In genomic region chr17:72556944-72557826, GRCh38 we compare ENCODE assay signal across 8 cellular contexts.
A peak's percentile ranks its signal among the peaks of the same experiment; 100 is the strongest.
DNase-seq lines count a peak whose midpoint lies in the region; ATAC-seq, FAIRE-seq and TF ChIP-seq lines count a peak whose summit lies in the region.

No MANE protein-coding gene starts in this region.

- H3K4me2 ChIP-seq in IMR-90 (ENCODE audit: low read depth, low read length) (no peak overlapping the region), OCI-LY3 (ENCODE audit: low read length) (no peak overlapping the region), neural cell (ENCODE audit: low read length) (no peak overlapping the region)

- dilution Hi-C loops in IMR-90 (cut with HindIII; ENCODE audit: low sequenced_read_pairs, unreplicated experiment): no loop called here

- H2AK9ac ChIP-seq in IMR-90 (replicated peaks; ENCODE audit: low read depth, low read length, poor library complexity): no peak overlapping the region

- H3K9me3 ChIP-seq in IMR-90 (ENCODE audit: control insufficient read depth, insufficient read depth, low read length) (no peaks in the 10 kb centered on the region), OCI-LY3 (ENCODE audit: insufficient read depth, low read length) (no peaks in the 10 kb centered on the region), neural cell (ENCODE audit: low read length) (no peaks in the 10 kb centered on the region), tibial nerve (no peaks in the 10 kb centered on the region)

- CTCF ChIA-PET in IMR-90 (lab: Yijun Ruan, JAX): interaction anchor here (0.5 to 1.9 kb wide), 23 partner anchors 10 to 671 kb away, joined by 3 to 24 read pairs (median 4); no protein-coding TSS in a partner anchor

- H3K4me1 ChIP-seq in IMR-90 (ENCODE audit: control insufficient read depth, insufficient read depth, low read length) (peaks cover 1% of the 10 kb centered on the region; the same call in 1 of the 2 replicates), OCI-LY3 (ENCODE audit: low read length) (no peaks in the 10 kb centered on the region), tibial nerve (peaks cover 0 to 12% (median 0%) of the 10 kb centered on the region in 4 donors)

- H3K4me3 ChIP-seq in IMR-90 (ENCODE audit: insufficient read depth, low read depth, low read length) (no peak overlapping the region), OCI-LY3 (ENCODE audit: low read length) (no peak overlapping the region), neural cell (ENCODE audit: low read length) (no peak overlapping the region), tibial nerve (no peak overlapping the region)

- H3K27ac ChIP-seq in IMR-90 (ENCODE audit: insufficient read depth, low read length) (no peak overlapping the region), OCI-LY3 (ENCODE audit: low read length) (no peak overlapping the region), neural cell (ENCODE audit: low read length) (no peak overlapping the region), tibial nerve (no peak overlapping the region)

- H3K14ac ChIP-seq in IMR-90 (replicated peaks; ENCODE audit: low read depth, low read length): no peak overlapping the region

- DNase-seq in AG09319 (ENCODE audit: extremely low read depth, low read depth): no peak
- peak; percentile 75 for DNase-seq in GM19239 (ENCODE audit: insufficient read length, low spot score)
- peak; percentile 57 for DNase-seq in IMR-90
- DNase-seq in activated T-cell treated with anti-CD3 and anti-CD28 coated beads for 24 hours (ENCODE audit: low read depth): peak; percentile 43
- DNase-seq in tibial nerve (ENCODE audit: low spot score in 2 of 2): peak; percentile 45 to 69

- H2BK15ac ChIP-seq in IMR-90 (ENCODE audit: low read depth, low read length): no peak overlapping the region

- no TSS peak for BruUV-seq in IMR-90 (replicated peaks; lab: Mats Ljungman, UMichigan)

- no peak overlapping the region for H3K4ac ChIP-seq in IMR-90 (ENCODE audit: low read depth, low read length)

- no peak overlapping the region for H4K91ac ChIP-seq in IMR-90 (ENCODE audit: insufficient read depth, low read depth, low read length)

- TF ChIP-seq RAD21 in IMR-90 (IDR thresholded peaks at IDR 0.05; ENCODE audit: low read length) (peak; percentile 90), neural cell (conservative IDR thresholded peaks at IDR 0.05) (peak; percentile 84)

- POLR2A ChIA-PET in IMR-90 (lab: Charles Lee; ENCODE audit: unreplicated experiment): no interaction called here

- intact Hi-C loops in IMR-90 (cut with micrococcal nuclease): loop anchor here (1.0 to 5.0 kb wide), 2 partner anchors 632 to 1920 kb away; no protein-coding TSS in a partner anchor

- FAIRE-seq in GM19239 (lab: Jason Lieb, UNC): peak; percentile 75

- H3K9me1 ChIP-seq in IMR-90 (ENCODE audit: insufficient read depth, low read length): peaks cover 11% of the 10 kb centered on the region

- no peak overlapping the region for H2BK20ac ChIP-seq in IMR-90 (ENCODE audit: low read depth, low read length)

- no peak for TF ChIP-seq EP300 in neural cell (conservative IDR thresholded peaks at IDR 0.05; ENCODE audit: poor library complexity, severe bottlenecking)
- no peak for TF ChIP-seq EP300 in tibial nerve (IDR thresholded peaks at IDR 0.05)

- in situ Hi-C loops in IMR-90 (cut with MboI; ENCODE audit: low sequenced_read_pairs): loop anchor here (25.0 kb wide), 1 partner anchor 430 kb away; no protein-coding TSS in a partner anchor

- H3K9me2 ChIP-seq in neural cell (ENCODE audit: insufficient read depth, low read length): no peaks in the 10 kb centered on the region

- H3K79me2 ChIP-seq in OCI-LY3 (ENCODE audit: low read length) (no peaks in the 10 kb centered on the region), neural cell (replicated peaks; ENCODE audit: insufficient read depth, low read length) (no peaks in the 10 kb centered on the region)

- H3K36me3 ChIP-seq in IMR-90 (ENCODE audit: control insufficient read depth, insufficient read depth, low read length) (no peaks in the 10 kb centered on the region), OCI-LY3 (replicated peaks; ENCODE audit: low read depth, low read length) (no peaks in the 10 kb centered on the region), neural cell (ENCODE audit: insufficient read depth, low read length) (no peaks in the 10 kb centered on the region), tibial nerve (no peaks in the 10 kb centered on the region)

- 50% methylated on average over 12 of the region's 24 CpGs; no CpG with 5 or more reads in 1 of the 2 experiments for WGBS in IMR-90 (ENCODE audit: extremely low coverage in 2 of 2, insufficient read length in 1 of 2), 2 experiments
- 31 to 32% methylated on average over 24 of the region's 24 CpGs for WGBS in tibial nerve, 2 donors

- H3K18ac ChIP-seq in IMR-90 (ENCODE audit: low read depth, low read length): no peak overlapping the region

- H2BK120ac ChIP-seq in IMR-90 (ENCODE audit: low read depth, low read length): no peak overlapping the region

- no peak overlapping the region for H4K8ac ChIP-seq in IMR-90 (ENCODE audit: low read depth in 2 of 2, low read length in 2 of 2)

- no peak overlapping the region for H3K56ac ChIP-seq in IMR-90 (ENCODE audit: extremely low read depth, insufficient read depth, low read length)

- peak; percentile 80 for ATAC-seq in IMR-90 (ENCODE audit: low read depth)
- peak; percentile 62 for ATAC-seq in esophagus mucosa

- H2AFZ ChIP-seq in IMR-90 (replicated peaks; ENCODE audit: low read length, poor library complexity) (peak overlapping the region; percentile 69), OCI-LY3 (ENCODE audit: low read depth, low read length) (0 out of 2 replicates have a peak overlapping the region, but pooled peaks have one; percentile 83), neural cell (ENCODE audit: low read depth, low read length) (no peak overlapping the region)

- no peaks in the 10 kb centered on the region for H3F3A ChIP-seq in neural cell (ENCODE audit: insufficient read depth, low read length, poor library complexity, severe bottlenecking)

- TF ChIP-seq CTCF in AG09319 (IDR thresholded peaks at IDR 0.05; ENCODE audit: low read depth, low read length) (peak; percentile 82), IMR-90 (conservative IDR thresholded peaks at IDR 0.05; ENCODE audit: low read depth, low read length) (peak; percentile 83), OCI-LY3 (IDR thresholded peaks at IDR 0.05; ENCODE audit: low read depth, low read length) (peak; percentile 82), neural cell (IDR thresholded peaks at IDR 0.05; ENCODE audit: poor library complexity, severe bottlenecking) (peak; percentile 86), tibial nerve (IDR thresholded peaks at IDR 0.05) (peak; percentile 74 to 88 (median 77))

- no peak overlapping the region for H3K23ac ChIP-seq in IMR-90 (ENCODE audit: low read depth, low read length)

- H3K9ac ChIP-seq in IMR-90 (ENCODE audit: low read depth, low read length) (no peak overlapping the region), OCI-LY3 (ENCODE audit: low read length) (no peak overlapping the region), neural cell (ENCODE audit: low read length) (no peak overlapping the region)

- peaks cover 41% of the 10 kb centered on the region for H4K20me1 ChIP-seq in IMR-90 (ENCODE audit: insufficient read depth, low read length)
- H4K20me1 ChIP-seq in OCI-LY3 (ENCODE audit: insufficient read depth, low read length): no peaks in the 10 kb centered on the region
- H4K20me1 ChIP-seq in neural cell (ENCODE audit: insufficient read depth): no peaks in the 10 kb centered on the region

- H3K79me1 ChIP-seq in IMR-90 (ENCODE audit: low read depth in 1 of 2, low read length in 2 of 2): peaks cover 35 to 65% of the 10 kb centered on the region in 2 experiments

- TF ChIP-seq POLR2A in IMR-90 (IDR thresholded peaks at IDR 0.05; ENCODE audit: low read depth, low read length) (no peak), tibial nerve (IDR thresholded peaks at IDR 0.05) (no peak)

- H3K27me3 ChIP-seq in IMR-90 (ENCODE audit: control insufficient read depth, insufficient read depth, low read length) (no peaks in the 10 kb centered on the region), OCI-LY3 (ENCODE audit: low read depth, low read length) (peaks cover 3% of the 10 kb centered on the region; the same call in 1 of the 2 replicates), neural cell (ENCODE audit: insufficient read depth, low read depth, low read length) (no peaks in the 10 kb centered on the region), tibial nerve (no peaks in the 10 kb centered on the region)

- no peak overlapping the region for H4K5ac ChIP-seq in IMR-90 (ENCODE audit: low read depth, low read length)

- H2BK5ac ChIP-seq in IMR-90 (ENCODE audit: low read depth, low read length, poor library complexity, severe bottlenecking): peak overlapping the region; percentile 26

- peak overlapping the region; percentile 59; the same call in 1 of the 2 replicates for H2AK5ac ChIP-seq in IMR-90 (ENCODE audit: low read depth, low read length)

TF ChIP-seq in IMR-90, 13 proteins besides CTCF, POLR2A, EP300 and RAD21:
- TF ChIP-seq ELK1 (IDR thresholded peaks at IDR 0.05; ENCODE audit: borderline replicate concordance, low read depth, low read length) (no peak), SMC3 (IDR thresholded peaks at IDR 0.05; ENCODE audit: low read depth, low read length) (peak; percentile 58)

TF ChIP-seq in neural cell, 6 proteins besides CTCF, POLR2A, EP300 and RAD21:
- TF ChIP-seq SMC3 (conservative IDR thresholded peaks at IDR 0.05; ENCODE audit: poor library complexity) (peak; percentile 80), EZH2 (IDR thresholded peaks at IDR 0.05; ENCODE audit: borderline replicate concordance, insufficient read depth, low read length, poor library complexity, severe bottlenecking) (no peak)
